23 cellular contexts compared by ENCODE assay signal in the genomic region with DNA sequence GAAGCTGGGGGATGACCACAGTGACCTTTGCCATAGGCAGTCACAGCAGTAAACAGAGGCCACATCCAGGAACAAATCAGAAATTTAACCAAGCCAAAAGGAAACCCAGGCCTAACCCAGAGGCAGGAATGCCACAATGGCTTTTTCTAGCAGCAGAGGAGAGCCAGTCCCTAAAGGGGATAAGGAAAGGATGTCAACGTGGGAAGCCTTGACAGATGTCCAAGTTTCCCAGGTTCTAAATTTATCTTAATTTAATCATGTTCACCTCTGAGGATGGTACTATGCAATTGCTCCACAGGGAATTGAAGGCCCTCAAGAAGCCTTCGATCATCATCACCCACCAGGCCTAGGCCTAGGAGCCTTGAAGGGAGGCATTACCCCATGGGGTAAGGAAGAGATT.
DNase-seq lines count a peak whose midpoint lies in the region; ATAC-seq and TF ChIP-seq lines count a peak whose summit lies in the region.
"Had no signal": no experiment of that assay in that cellular context is flagged by ENCODE, and none has a peak within 500 bp of the region (broad histone marks: within the 10 kb centered on the region; RNA-seq: fewer than 3 reads in every experiment).

No MANE protein-coding gene starts in this region.

- H3K9ac ChIP-seq in stomach smooth muscle (ENCODE audit: low read length in 2 of 2), result no peak overlapping the region
- H3K9ac ChIP-seq: BLaER1 treated with 17β-estradiol and CSF1 and Interleukin-3, amounts not matched to agents 10 nM and 100 nM had no signal

- H3K4me1 Mint-ChIP-seq in nephron progenitor cell (peaks cover 58% of the 10 kb centered on the region), type B pancreatic cell (ENCODE audit: unreplicated experiment) (peaks cover 31% of the 10 kb centered on the region)
- no peaks in the 10 kb centered on the region for H3K4me1 Mint-ChIP-seq in activated T-cell treated with anti-CD3 and anti-CD28 coated beads, Interleukin-2, amount 50 U/mL, for 72 hours (ENCODE audit: low read depth)
- H3K4me1 Mint-ChIP-seq: IgD-negative memory B cell had no signal

- H3K4me3 ChIP-seq in ascending aorta (no peak overlapping the region), esophagus squamous epithelium (no peak overlapping the region), stomach smooth muscle (ENCODE audit: low read length in 2 of 2) (no peak overlapping the region)
- H3K4me3 ChIP-seq: BLaER1 treated with 17β-estradiol and CSF1 and Interleukin-3, amounts not matched to agents 10 nM and 100 nM; SJSA1 had no signal

- ATAC-seq in activated T-cell treated with anti-CD3 and anti-CD28 coated beads, Interleukin-2, amount 50 U/mL, for 72 hours (replicated peaks in 1 of 2), result no peak
- no peak for ATAC-seq in GM21528 (IDR thresholded peaks at IDR 0.05; ENCODE audit: low FRiP score, unreplicated experiment)

- H3K27me3 Mint-ChIP-seq in nephron progenitor cell (ENCODE audit: low read depth, poor library complexity) (peaks cover 8% of the 10 kb centered on the region), type B pancreatic cell (no peaks in the 10 kb centered on the region)
- H3K27me3 Mint-ChIP-seq in activated T-cell treated with anti-CD3 and anti-CD28 coated beads, Interleukin-2, amount 50 U/mL, for 72 hours (ENCODE audit: low read depth), result no peaks in the 10 kb centered on the region

- DNase-seq in ascending aorta (ENCODE audit: low spot score in 2 of 2), result no peak
- DNase-seq in esophagus squamous epithelium (lab: John Stamatoyannopoulos, UW), result no peak
- no peak for DNase-seq in nephron progenitor cell
- no peak for DNase-seq in activated T-cell treated with anti-CD3 and anti-CD28 coated beads, Interleukin-2, amount 50 U/mL, for 72 hours
- DNase-seq in putamen (ENCODE audit: low spot score), result no peak
- no peak for DNase-seq in type B pancreatic cell (ENCODE audit: extremely low spot score, unreplicated experiment)
- DNase-seq: Calu3; CD4-positive, alpha-beta memory T cell; DMS153; GOT3; HCEC 1CT; NCI-H1105; NCI-H146; NCI-H2029; NCI-H2171; NCI-H345; NCI-H524 treated with DMSO at 0.1 percent for 48 hours; OCI-M1 had no signal

- no peak overlapping the region for H3K4me3 Mint-ChIP-seq in nephron progenitor cell
- no peak overlapping the region for H3K4me3 Mint-ChIP-seq in activated T-cell treated with anti-CD3 and anti-CD28 coated beads, Interleukin-2, amount 50 U/mL, for 72 hours
- H3K4me3 Mint-ChIP-seq in type B pancreatic cell, result no peak overlapping the region
- H3K4me3 Mint-ChIP-seq: CD4-positive, alpha-beta memory T cell; IgD-negative memory B cell had no signal

- H3K27me3 ChIP-seq in ascending aorta (no peaks in the 10 kb centered on the region), esophagus squamous epithelium (no peaks in the 10 kb centered on the region), stomach smooth muscle (ENCODE audit: control insufficient read depth in 1 of 2, insufficient read depth in 2 of 2, low read length in 2 of 2) (no peaks in the 10 kb centered on the region)
- H3K27me3 ChIP-seq: BLaER1 treated with 17β-estradiol and CSF1 and Interleukin-3, amounts not matched to agents 10 nM and 100 nM; SJSA1 had no signal

- H3K4me1 ChIP-seq in ascending aorta, result peaks cover 5 to 10% of the 10 kb centered on the region in 2 donors
- peaks cover 0 to 37% (median 7%) of the 10 kb centered on the region in 3 donors for H3K4me1 ChIP-seq in esophagus squamous epithelium
- peaks cover 37% of the 10 kb centered on the region for H3K4me1 ChIP-seq in stomach smooth muscle (ENCODE audit: control insufficient read depth, insufficient read depth, low read length)
- H3K4me1 ChIP-seq: BLaER1 treated with 17β-estradiol and CSF1 and Interleukin-3, amounts not matched to agents 10 nM and 100 nM; SJSA1 had no signal

- TF ChIP-seq POLR2A in esophagus squamous epithelium (IDR thresholded peaks at IDR 0.05), result no peak

- H3K36me3 ChIP-seq in ascending aorta, result peaks cover 0 to 3% of the 10 kb centered on the region in 2 donors
- H3K36me3 ChIP-seq in esophagus squamous epithelium, result no peaks in the 10 kb centered on the region
- H3K36me3 ChIP-seq in stomach smooth muscle (ENCODE audit: control insufficient read depth in 2 of 2, insufficient read depth in 2 of 2, low read length in 2 of 2), result no peaks in the 10 kb centered on the region
- H3K36me3 ChIP-seq: BLaER1 treated with 17β-estradiol and CSF1 and Interleukin-3, amounts not matched to agents 10 nM and 100 nM; SJSA1 had no signal

- H3K9me3 ChIP-seq in ascending aorta (no peaks in the 10 kb centered on the region), esophagus squamous epithelium (no peaks in the 10 kb centered on the region), stomach smooth muscle (ENCODE audit: control insufficient read depth in 2 of 2, low read length in 2 of 2) (no peaks in the 10 kb centered on the region)
- H3K9me3 ChIP-seq: BLaER1 treated with 17β-estradiol and CSF1 and Interleukin-3, amounts not matched to agents 10 nM and 100 nM; SJSA1 had no signal

- intact Hi-C loops in ascending aorta (cut with DNase I), result no loop called here
- intact Hi-C loops in esophagus squamous epithelium (cut with DNase I), result no loop called here

- peak overlapping the region; percentile 74 for H3K27ac Mint-ChIP-seq in nephron progenitor cell
- H3K27ac Mint-ChIP-seq in activated T-cell treated with anti-CD3 and anti-CD28 coated beads, Interleukin-2, amount 50 U/mL, for 72 hours, result no peak overlapping the region
- H3K27ac Mint-ChIP-seq in type B pancreatic cell, result no peak overlapping the region
- H3K27ac Mint-ChIP-seq: CD4-positive, alpha-beta memory T cell; IgD-negative memory B cell had no signal

- TF ChIP-seq CTCF in ascending aorta (IDR thresholded peaks at IDR 0.05) (no peak), esophagus squamous epithelium (IDR thresholded peaks at IDR 0.05) (no peak), nephron progenitor cell (IDR thresholded peaks at IDR 0.05) (no peak), type B pancreatic cell (conservative IDR thresholded peaks at IDR 0.05) (no peak)

- H3K36me3 Mint-ChIP-seq in nephron progenitor cell (ENCODE audit: low read depth) (no peaks in the 10 kb centered on the region), type B pancreatic cell (no peaks in the 10 kb centered on the region)
- no peaks in the 10 kb centered on the region for H3K36me3 Mint-ChIP-seq in activated T-cell treated with anti-CD3 and anti-CD28 coated beads, Interleukin-2, amount 50 U/mL, for 72 hours (ENCODE audit: insufficient read depth in 2 of 2)
- H3K36me3 Mint-ChIP-seq: CD4-positive, alpha-beta memory T cell; IgD-negative memory B cell had no signal

- 68% methylated on average over 2 of the region's 2 CpGs for WGBS in esophagus squamous epithelium, 2 donors

- H3K27ac ChIP-seq in ascending aorta, result peak overlapping the region; percentile 8 to 35
- H3K27ac ChIP-seq in esophagus squamous epithelium, result peak overlapping the region; percentile 6 to 64 (median 38)
- H3K27ac ChIP-seq in stomach smooth muscle (ENCODE audit: low read length), result peak overlapping the region; percentile 62
- H3K27ac ChIP-seq: BLaER1 treated with 17β-estradiol and CSF1 and Interleukin-3, amounts not matched to agents 10 nM and 100 nM; SJSA1 had no signal

- H3K9me3 Mint-ChIP-seq in nephron progenitor cell, result no peaks in the 10 kb centered on the region
- no peaks in the 10 kb centered on the region for H3K9me3 Mint-ChIP-seq in activated T-cell treated with anti-CD3 and anti-CD28 coated beads, Interleukin-2, amount 50 U/mL, for 72 hours
- no peaks in the 10 kb centered on the region for H3K9me3 Mint-ChIP-seq in type B pancreatic cell
- H3K9me3 Mint-ChIP-seq: IgD-negative memory B cell had no signal
